ENCODE assay signal across 1 cellular context in genomic region chr1:10353693-10354092, GRCh38.
TF ChIP-seq lines count a peak whose summit lies in the region.

No MANE protein-coding gene starts in this region.

TF ChIP-seq in K562, 482 proteins besides CTCF, POLR2A, EP300 and RAD21:
- TF ChIP-seq MAFF (IDR thresholded peaks at IDR 0.05; ENCODE audit: low read length) (0 out of 2 replicates have a peak, but pooled peaks have one; percentile 28), TAF1 (IDR thresholded peaks at IDR 0.05; ENCODE audit: control insufficient read depth, extremely low read depth, insufficient read depth, low read length, severe bottlenecking) (no peak), ZNF316 (IDR thresholded peaks at IDR 0.05) (peak; percentile 73), IRF2 (CRISPR knock-in tag; IDR thresholded peaks at IDR 0.05) (no peak), ZBED1 (IDR thresholded peaks at IDR 0.05) (no peak), C11orf30 (IDR thresholded peaks at IDR 0.05; ENCODE audit: low read depth) (peak; percentile 42; the same call in 1 of the 2 replicates), MAFG (tag; conservative IDR thresholded peaks at IDR 0.05) (peak; percentile 47; the same call in 1 of the 2 replicates)
TF ChIP-seq in K562: peak in this region for 4.
